In genomic region chrX:38505583-38505982, GRCh38 we compare ENCODE assay signal across 8 cellular contexts. TPM values are rescaled to one million over a fixed set of nuclear protein-coding genes. Genes with fewer than 3 reads are reported as not detected.
"Had no signal": no experiment of that assay in that cellular context is flagged by ENCODE, and none has a peak within 500 bp of the region (broad histone marks: within the 10 kb centered on the region; RNA-seq: fewer than 3 reads in every experiment).

No MANE protein-coding gene starts in this region.

- H3K4me3 ChIP-seq: GM23248, K562 had no signal

- H3K4me3 Mint-ChIP-seq: H9 had no signal

- H3K4me1 Mint-ChIP-seq: H9 had no signal

- DNase-seq: GM23248, GOT3, H9, HCEC 1CT, IMR-90 had no signal

- H3K27ac Mint-ChIP-seq: H9 had no signal

- ATAC-seq: K562 had no signal

- H3K27ac ChIP-seq: GM23248 had no signal

- H3K9ac ChIP-seq: GM23248 had no signal

- H2AFZ ChIP-seq: GM23248 had no signal

- FAIRE-seq: HTR-8/SVneo, K562 had no signal

RNA-seq across cellular contexts. Expression of gene TSPAN7, which starts 55.8 kb away (rescaled TPM):
- total RNA-seq: GM23248, HT-29, IMR-90 had no signal
- polyA plus RNA-seq: GM23248, IMR-90 had no signal
